ENCODE assay signal across 30 cellular contexts in the genomic region with DNA sequence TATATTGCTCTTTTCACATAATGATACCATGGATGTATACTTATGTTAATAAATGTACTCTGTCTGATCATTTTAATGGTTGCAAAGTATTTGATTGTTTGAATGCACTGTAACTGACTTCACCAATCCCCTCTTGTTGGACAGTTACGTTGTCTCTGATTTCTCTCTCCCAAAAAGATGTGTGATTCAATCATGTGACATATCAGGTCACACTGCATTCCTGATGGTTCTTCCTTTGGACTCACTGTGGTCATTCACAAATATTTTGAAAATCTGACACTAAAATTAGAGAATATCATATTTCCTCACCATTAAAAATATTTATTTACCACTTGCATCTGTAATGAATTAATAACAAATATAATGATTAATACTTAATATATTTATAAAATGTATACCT. TPM values are rescaled to one million over a fixed set of nuclear protein-coding genes. Genes with fewer than 3 reads are reported as not detected.
"Had no signal": no experiment of that assay in that cellular context is flagged by ENCODE, and none has a peak within 500 bp of the region (broad histone marks: within the 10 kb centered on the region; RNA-seq: fewer than 3 reads in every experiment).

No MANE protein-coding gene starts in this region.

- ATAC-seq: activated naive CD4-positive, alpha-beta T cell treated with anti-CD3 and anti-CD28 coated beads, Interleukin-2, amount 50 U/mL, for 72 hours; activated T-cell treated with anti-CD3 and anti-CD28 coated beads, Interleukin-2, amount 50 U/mL, for 72 hours; effector memory CD8-positive, alpha-beta T cell; foreskin keratinocyte; gastroesophageal sphincter had no signal

- H3K4me1 ChIP-seq: breast epithelium had no signal

- H3K27ac ChIP-seq: ascending aorta, breast epithelium, cardiac muscle cell, coronary artery, esophagus muscularis mucosa, foreskin keratinocyte, gastroesophageal sphincter had no signal

- H3K36me3 ChIP-seq: ascending aorta, breast epithelium, cardiac muscle cell, esophagus muscularis mucosa, gastroesophageal sphincter had no signal

- H3K4me3 ChIP-seq: ascending aorta, breast epithelium, cardiac muscle cell, coronary artery, esophagus muscularis mucosa, gastroesophageal sphincter had no signal

- DNase-seq: activated CD4-positive, alpha-beta memory T cell treated with anti-CD3 and anti-CD28 coated beads, Interleukin-2, amount 10 ng/mL, durations not matched to agents 7 days and 5 days; activated CD4-positive, alpha-beta T cell treated with anti-CD3 and anti-CD28 coated beads for 1 hour; activated CD4-positive, alpha-beta T cell treated with anti-CD3 and anti-CD28 coated beads for 4 hours; activated CD4-positive, alpha-beta T cell treated with anti-CD3 and anti-CD28 coated beads, Interleukin-2, amount 10 ng/mL, durations not matched to agents 7 days and 5 days; activated CD4-positive, alpha-beta T cell treated with anti-CD3 and anti-CD28 coated beads, Interleukin-2, amount 50 U/mL, for 4 hours; activated CD4-positive, CD25-positive, alpha-beta regulatory T cell; activated CD8-positive, alpha-beta memory T cell treated with anti-CD3 and anti-CD28 coated beads, Interleukin-2, amount 50 U/mL, for 48 hours; activated gamma-delta T cell; activated naive CD4-positive, alpha-beta T cell; activated naive CD4-positive, alpha-beta T cell treated with anti-CD3 and anti-CD28 coated beads, Interleukin-2, amount 10 ng/mL, durations not matched to agents 7 days and 5 days; activated naive CD8-positive, alpha-beta T cell treated with anti-CD3 and anti-CD28 coated beads, Interleukin-2, amount 10 ng/mL, durations not matched to agents 7 days and 5 days; activated T-cell treated with anti-CD3 and anti-CD28 coated beads for 4 hours; activated T-cell treated with anti-CD3 and anti-CD28 coated beads, Interleukin-2, amount 50 U/mL, for 24 hours; activated T-cell treated with anti-CD3 and anti-CD28 coated beads, Interleukin-2, amount 50 U/mL, for 72 hours; central memory CD4-positive, alpha-beta T cell; cerebellar nuclear complex; dermis blood vessel endothelial cell; effector CD4-positive, alpha-beta T cell; effector memory CD8-positive, alpha-beta T cell; erythroblast; foreskin keratinocyte; T-helper 2 cell had no signal

- H3K9me3 ChIP-seq: ascending aorta, breast epithelium, gastroesophageal sphincter had no signal

- H3K27me3 ChIP-seq: ascending aorta, breast epithelium, cardiac muscle cell, esophagus muscularis mucosa, foreskin keratinocyte, gastroesophageal sphincter had no signal

RNA-seq across cellular contexts. Expression of a gene that starts 22.2 kb away (rescaled TPM):
- total RNA-seq: activated CD4-positive, alpha-beta memory T cell treated with anti-CD3 and anti-CD28 coated beads, Interleukin-2, amount 10 ng/mL, durations not matched to agents 7 days and 5 days; activated CD4-positive, alpha-beta T cell treated with anti-CD3 and anti-CD28 coated beads, Interleukin-2, amount 10 ng/mL, durations not matched to agents 7 days and 5 days; activated naive CD4-positive, alpha-beta T cell treated with anti-CD3 and anti-CD28 coated beads, Interleukin-2, amount 50 U/mL, for 72 hours; activated naive CD8-positive, alpha-beta T cell treated with anti-CD3 and anti-CD28 coated beads, Interleukin-2, amount 10 ng/mL, durations not matched to agents 7 days and 5 days; activated T-cell treated with anti-CD3 and anti-CD28 coated beads, Interleukin-2, amount 50 U/mL, for 72 hours; ascending aorta; T-helper 1 cell treated with Interleukin-12 subunit alpha and Interleukin-12 subunit beta and Interleukin-4 antibody, amounts not matched to agents 30 ng/mL and 1 ng/mL, for 36 hours had no signal
